In genomic region chr2:19989681-19990415, GRCh38 we compare ENCODE assay signal across 8 cellular contexts. TPM values are rescaled to one million over a fixed set of nuclear protein-coding genes. Genes with fewer than 3 reads are reported as not detected.
DNase-seq lines count a peak whose midpoint lies in the region; ATAC-seq, FAIRE-seq and TF ChIP-seq lines count a peak whose summit lies in the region.

Gene WDR35, minus strand, starts transcription at chr2:19990105. Its CDS starts 90 bp downstream, at chr2:19990015.

- no peaks in the 10 kb centered on the region for H3K27me3 Mint-ChIP-seq in Calu3 (ENCODE audit: unreplicated experiment)

- ATAC-seq in GM21390 (IDR thresholded peaks at IDR 0.05; ENCODE audit: unreplicated experiment) = peak; percentile 88

- H3K4me3 Mint-ChIP-seq in Calu3 (ENCODE audit: low read depth, unreplicated experiment) = peak within 1 kb of the TSS; percentile 94

- H3K27ac Mint-ChIP-seq in Calu3 (ENCODE audit: unreplicated experiment) = peak within 1 kb of the TSS; percentile 76

- no peaks in the 10 kb centered on the region for H3K9me3 Mint-ChIP-seq in Calu3 (ENCODE audit: low read depth, unreplicated experiment)

- peaks cover 10% of the 10 kb centered on the region for H3K4me1 Mint-ChIP-seq in Calu3 (ENCODE audit: low read depth, unreplicated experiment)

- peak; percentile 98 for FAIRE-seq in HTR-8/SVneo (lab: Jason Lieb, UNC)

- H3K36me3 Mint-ChIP-seq in Calu3 (ENCODE audit: insufficient read depth, unreplicated experiment) = peaks cover 24% of the 10 kb centered on the region

- DNase-seq in Calu3 (peak; percentile 96), HTR-8/SVneo (ENCODE audit: insufficient read length, low spot score) (peak; percentile 98), NOMO-1 treated with dmso at 0.1 percent for 144 hours (lab: John Stamatoyannopoulos, UW; ENCODE audit: unreplicated experiment) (peak; percentile 9), epithelial cell of esophagus (ENCODE audit: low read depth) (peak; percentile 90), middle frontal gyrus (ENCODE audit: extremely low spot score, low spot score) (peak; percentile 79)
- DNase-seq in activated CD8-positive, alpha-beta memory T cell treated with anti-CD3 and anti-CD28 coated beads, Interleukin-2, amount 50 U/mL, for 4 hours = peak; percentile 92
- peak; percentile 84 to 88 for DNase-seq in stimulated activated CD8-positive, alpha-beta memory T cell treated with anti-CD3 and anti-CD28 coated beads, Interleukin-2, amount 100 ng/mL, for 1 hour (ENCODE audit: low read depth in 2 of 2)

- intact Hi-C loops in Calu3 (cut with micrococcal nuclease; ENCODE audit: unreplicated experiment) = loop anchor here (2.0 kb wide), 1 partner anchor 27 kb away; no protein-coding TSS in a partner anchor

- BruUV-seq in Calu3 (replicated peaks; lab: Mats Ljungman, UMichigan) = no TSS peak

- CTCF ChIA-PET in Calu3 (lab: Charles Lee) = interaction anchor here (0.6 to 1.2 kb wide), 2 partner anchors 26 to 645 kb away, joined by 3 to 6 read pairs; no protein-coding TSS in a partner anchor

- H3K4me3 ChIP-seq in epithelial cell of esophagus (ENCODE audit: low read length) = peak within 1 kb of the TSS; percentile 93

- TF ChIP-seq CTCF in Calu3 (IDR thresholded peaks at IDR 0.05; ENCODE audit: unreplicated experiment) (no peak), epithelial cell of esophagus (IDR thresholded peaks at IDR 0.05; ENCODE audit: insufficient read depth, low read depth, low read length, missing control alignments) (no peak)

RNA-seq across cellular contexts. Expression of gene WDR35, which starts in this region (rescaled TPM):
- 8.8 and 9.8 TPM in 2 replicates for total RNA-seq in Calu3 (2022)

Comparison
In these comparisons a context has a peak if more than half of its experiments do, and no peak if none do; other contexts are left out.
1. Peak in every context shown above with its lines: DNase-seq, ATAC-seq and H3K4me3 ChIP-seq.
2. DNase-seq: peak in every context shown above with its lines; median percentile 98 in HTR-8/SVneo; 96 in Calu3; 92 in activated CD8-positive, alpha-beta memory T cell treated with anti-CD3 and anti-CD28 coated beads, Interleukin-2, amount 50 U/mL, for 4 hours; 90 in epithelial cell of esophagus; 86 in stimulated activated CD8-positive, alpha-beta memory T cell treated with anti-CD3 and anti-CD28 coated beads, Interleukin-2, amount 100 ng/mL, for 1 hour; 79 in middle frontal gyrus; 9 in NOMO-1 treated with dmso at 0.1 percent for 144 hours.